In genomic region chr1:234621657-234622335, GRCh38 we compare ENCODE assay signal across 11 cellular contexts. TPM values are rescaled to one million over a fixed set of nuclear protein-coding genes. Genes with fewer than 3 reads are reported as not detected.
A peak's percentile ranks its signal among the peaks of the same experiment; 100 is the strongest.
DNase-seq lines count a peak whose midpoint lies in the region; ATAC-seq and TF ChIP-seq lines count a peak whose summit lies in the region.
"Had no signal": no experiment of that assay in that cellular context is flagged by ENCODE, and none has a peak within 500 bp of the region (broad histone marks: within the 10 kb centered on the region; RNA-seq: fewer than 3 reads in every experiment).

No MANE protein-coding gene starts in this region.

- H3K4me3 Mint-ChIP-seq in activated T-helper 1 cell treated with anti-CD3 and anti-CD28 coated beads, Interleukin-12 subunit alpha, Interleukin-12 subunit beta, Interleukin-2, Interleukin-4 antibody, amounts not matched to agents 30 ng/mL and 10 ng/mL and 1 ng/mL, durations not matched to agents 14 hours and 24 hours and 36 hours, result no peak overlapping the region
- H3K4me3 Mint-ChIP-seq: activated CD4-positive, alpha-beta T cell treated with anti-CD3 and anti-CD28 coated beads for 36 hours had no signal

- no peak for ATAC-seq in Panc1
- no peak for ATAC-seq in GM19023 (IDR thresholded peaks at IDR 0.05; ENCODE audit: unreplicated experiment)
- ATAC-seq: activated CD4-positive, alpha-beta T cell treated with anti-CD3 and anti-CD28 coated beads for 36 hours had no signal

- H3K4me1 ChIP-seq in Panc1 (ENCODE audit: control insufficient read depth, insufficient read depth, low read length) (peaks cover 68% of the 10 kb centered on the region), smooth muscle cell (ENCODE audit: low read depth) (peaks cover 50% of the 10 kb centered on the region), HAP-1 (peaks cover 25% of the 10 kb centered on the region)

- BruUV-seq in Panc1 (replicated peaks; lab: Mats Ljungman, UMichigan), result no TSS peak

- peak overlapping the region; percentile 72 for H3K9ac ChIP-seq in smooth muscle cell (ENCODE audit: low read depth)

- peak overlapping the region; percentile 20 for H3K4me2 ChIP-seq in smooth muscle cell

- no peaks in the 10 kb centered on the region for H3K9me3 Mint-ChIP-seq in activated T-helper 1 cell treated with anti-CD3 and anti-CD28 coated beads, Interleukin-12 subunit alpha, Interleukin-12 subunit beta, Interleukin-2, Interleukin-4 antibody, amounts not matched to agents 30 ng/mL and 10 ng/mL and 1 ng/mL, durations not matched to agents 14 hours and 24 hours and 36 hours

- H3K36me3 ChIP-seq in Panc1 (ENCODE audit: control insufficient read depth, insufficient read depth, low read length) (no peaks in the 10 kb centered on the region), smooth muscle cell (ENCODE audit: low read depth) (no peaks in the 10 kb centered on the region), HAP-1 (replicated peaks) (no peaks in the 10 kb centered on the region)

- H3K27me3 ChIP-seq in Panc1 (ENCODE audit: control insufficient read depth, insufficient read depth, low read length), result no peaks in the 10 kb centered on the region
- no peaks in the 10 kb centered on the region for H3K27me3 ChIP-seq in smooth muscle cell (ENCODE audit: low read depth)
- no peaks in the 10 kb centered on the region for H3K27me3 ChIP-seq in HAP-1 (ENCODE audit: low read depth)

- DNase-seq in NCI-H345 (lab: John Stamatoyannopoulos, UW), result peak; percentile 32
- DNase-seq in NCI-H345 treated with DMSO at 0.1 percent for 48 hours (lab: John Stamatoyannopoulos, UW; ENCODE audit: unreplicated experiment), result no peak
- DNase-seq in Panc1 (ENCODE audit: low read depth, low spot score), result no peak
- peak; percentile 77 for DNase-seq in fibroblast of pulmonary artery (ENCODE audit: low read depth)
- DNase-seq in smooth muscle cell (lab: John Stamatoyannopoulos, UW; ENCODE audit: unreplicated experiment), result no peak
- DNase-seq in HAP-1 (ENCODE audit: low spot score in 2 of 2), result no peak
- no peak for DNase-seq in activated T-helper 1 cell treated with anti-CD3 and anti-CD28 coated beads, Interleukin-12 subunit alpha, Interleukin-12 subunit beta, Interleukin-2, Interleukin-4 antibody, amounts not matched to agents 30 ng/mL and 10 ng/mL and 1 ng/mL, durations not matched to agents 14 hours and 24 hours and 36 hours (ENCODE audit: low spot score)
- DNase-seq: activated CD4-positive, alpha-beta T cell treated with anti-CD3 and anti-CD28 coated beads for 36 hours; activated naive CD4-positive, alpha-beta T cell treated with anti-CD3 and anti-CD28 coated beads, Interleukin-2, amount 50 U/mL, for 16 hours; stimulated activated CD4-positive, alpha-beta T cell treated with anti-CD3 and anti-CD28 coated beads, Interleukin-2, amount 100 ng/mL, for 48 hours had no signal

- H2AFZ ChIP-seq in smooth muscle cell (ENCODE audit: low read depth), result no peak overlapping the region

- no peaks in the 10 kb centered on the region for H3K36me3 Mint-ChIP-seq in activated T-helper 1 cell treated with anti-CD3 and anti-CD28 coated beads, Interleukin-12 subunit alpha, Interleukin-12 subunit beta, Interleukin-2, Interleukin-4 antibody, amounts not matched to agents 30 ng/mL and 10 ng/mL and 1 ng/mL, durations not matched to agents 14 hours and 24 hours and 36 hours (ENCODE audit: low read depth)

- H3K27me3 Mint-ChIP-seq in activated T-helper 1 cell treated with anti-CD3 and anti-CD28 coated beads, Interleukin-12 subunit alpha, Interleukin-12 subunit beta, Interleukin-2, Interleukin-4 antibody, amounts not matched to agents 30 ng/mL and 10 ng/mL and 1 ng/mL, durations not matched to agents 14 hours and 24 hours and 36 hours (ENCODE audit: insufficient read depth), result no peaks in the 10 kb centered on the region
- H3K27me3 Mint-ChIP-seq: activated CD4-positive, alpha-beta T cell treated with anti-CD3 and anti-CD28 coated beads for 36 hours had no signal

- peaks cover 14% of the 10 kb centered on the region for H3K4me1 Mint-ChIP-seq in activated T-helper 1 cell treated with anti-CD3 and anti-CD28 coated beads, Interleukin-12 subunit alpha, Interleukin-12 subunit beta, Interleukin-2, Interleukin-4 antibody, amounts not matched to agents 30 ng/mL and 10 ng/mL and 1 ng/mL, durations not matched to agents 14 hours and 24 hours and 36 hours (ENCODE audit: low read depth)

- peak overlapping the region; percentile 100 for H3K27ac ChIP-seq in Panc1 (ENCODE audit: low read length)
- H3K27ac ChIP-seq in smooth muscle cell (ENCODE audit: low read depth), result peak overlapping the region; percentile 100

- no peaks in the 10 kb centered on the region for H3K9me3 ChIP-seq in Panc1 (ENCODE audit: control insufficient read depth, insufficient read depth, low read depth, low read length)
- no peaks in the 10 kb centered on the region for H3K9me3 ChIP-seq in smooth muscle cell (replicated peaks; ENCODE audit: low read depth)
- no peaks in the 10 kb centered on the region for H3K9me3 ChIP-seq in HAP-1

- H3K4me3 ChIP-seq in Panc1 (ENCODE audit: low read depth in 2 of 2, low read length in 2 of 2), result no peak overlapping the region
- no peak overlapping the region for H3K4me3 ChIP-seq in fibroblast of pulmonary artery (replicated peaks; ENCODE audit: low read depth, low read length)
- no peak overlapping the region for H3K4me3 ChIP-seq in smooth muscle cell
- no peak overlapping the region for H3K4me3 ChIP-seq in HAP-1

- CTCF ChIA-PET in Panc1 (lab: Charles Lee), result interaction anchor here (0.7 kb wide), 1 partner anchor 17 kb away, joined by 6 read pairs; no protein-coding TSS in a partner anchor

- H4K20me1 ChIP-seq in smooth muscle cell (ENCODE audit: low read depth), result no peaks in the 10 kb centered on the region

- intact Hi-C loops in Panc1 (cut with micrococcal nuclease; ENCODE audit: unreplicated experiment), result no loop called here
- intact Hi-C loops in activated T-helper 1 cell treated with anti-CD3 and anti-CD28 coated beads, Interleukin-12 subunit alpha, Interleukin-12 subunit beta, Interleukin-2, Interleukin-4 antibody, amounts not matched to agents 30 ng/mL and 10 ng/mL and 1 ng/mL, durations not matched to agents 14 hours and 24 hours and 36 hours (cut with micrococcal nuclease), result no loop called here

- POLR2A ChIA-PET in Panc1 (lab: Charles Lee), result interaction anchor here (0.6 to 1.0 kb wide), 4 partner anchors 9 to 435 kb away, joined by 3 to 4 read pairs (median 4); no protein-coding TSS in a partner anchor

- H3K79me2 ChIP-seq in smooth muscle cell (ENCODE audit: low read depth), result no peaks in the 10 kb centered on the region

- 16% methylated on average over 7 of the region's 7 CpGs for WGBS in smooth muscle cell (ENCODE audit: low lambda C conversion rate)

- H3F3A ChIP-seq in smooth muscle cell (ENCODE audit: low read depth), result peaks cover 28% of the 10 kb centered on the region

- TF ChIP-seq CTCF in Panc1 (IDR thresholded peaks at IDR 0.05), result no peak
- no peak for TF ChIP-seq CTCF in fibroblast of pulmonary artery (IDR thresholded peaks at IDR 0.05; ENCODE audit: low read length, missing control alignments)
- TF ChIP-seq CTCF in smooth muscle cell (IDR thresholded peaks at IDR 0.05; ENCODE audit: borderline replicate concordance, insufficient read depth, poor library complexity, severe bottlenecking), result no peak

- H3K27ac Mint-ChIP-seq in activated T-helper 1 cell treated with anti-CD3 and anti-CD28 coated beads, Interleukin-12 subunit alpha, Interleukin-12 subunit beta, Interleukin-2, Interleukin-4 antibody, amounts not matched to agents 30 ng/mL and 10 ng/mL and 1 ng/mL, durations not matched to agents 14 hours and 24 hours and 36 hours, result no peak overlapping the region
- H3K27ac Mint-ChIP-seq: activated CD4-positive, alpha-beta T cell treated with anti-CD3 and anti-CD28 coated beads for 36 hours had no signal

- in situ Hi-C loops in Panc1 (cut with HindIII; ENCODE audit: low pct_unique_long_range_greater_than_20kb, low sequenced_read_pairs), result loop anchor here (25.0 kb wide), 1 partner anchor 341 kb away; no protein-coding TSS in a partner anchor
- in situ Hi-C loops in HAP-1 (cut with MboI; ENCODE audit: low sequenced_read_pairs), result no loop called here

RNA-seq across cellular contexts. Expression of gene IRF2BP2, which starts 11.8 kb away (rescaled TPM):
- total RNA-seq in Panc1 (2021; ENCODE audit: unreplicated experiment) (187 TPM), smooth muscle cell (89.5 and 101 TPM in 2 replicates)
- polyA plus RNA-seq in Panc1 (2012; ENCODE audit: insufficient read length), result 155 TPM
- 40.3 and 44.5 TPM in 2 replicates for polyA plus RNA-seq in smooth muscle cell
- total RNA-seq in activated T-helper 1 cell treated with anti-CD3 and anti-CD28 coated beads, Interleukin-12 subunit alpha, Interleukin-12 subunit beta, Interleukin-2, Interleukin-4 antibody, amounts not matched to agents 30 ng/mL and 10 ng/mL and 1 ng/mL, durations not matched to agents 14 hours and 24 hours and 36 hours, result 243 TPM in 2 replicates

Comparison
In these comparisons a context has a peak if more than half of its experiments do, and no peak if none do; other contexts are left out.
1. DNase-seq: peak in NCI-H345 (single experiment) and fibroblast of pulmonary artery (single experiment); none in NCI-H345 treated with DMSO at 0.1 percent for 48 hours (single experiment), Panc1 (single experiment), smooth muscle cell (single experiment), HAP-1 (0 of 2) and activated T-helper 1 cell treated with anti-CD3 and anti-CD28 coated beads, Interleukin-12 subunit alpha, Interleukin-12 subunit beta, Interleukin-2, Interleukin-4 antibody, amounts not matched to agents 30 ng/mL and 10 ng/mL and 1 ng/mL, durations not matched to agents 14 hours and 24 hours and 36 hours (single experiment).